1 cellular context compared by ENCODE assay signal in genomic region chr18:9066817-9067306, GRCh38.
TF ChIP-seq lines count a peak whose summit lies in the region.

No MANE protein-coding gene starts in this region.

TF ChIP-seq in WTC11, 78 proteins besides CTCF, POLR2A, EP300 and RAD21 (continued from another document):
- no peak for TF ChIP-seq PRDM15 (CRISPR knock-in tag; IDR thresholded peaks at IDR 0.05)
TF ChIP-seq in WTC11: peak in this region for 0.
